Comparison of ENCODE assay signal across 12 cellular contexts in the genomic region with DNA sequence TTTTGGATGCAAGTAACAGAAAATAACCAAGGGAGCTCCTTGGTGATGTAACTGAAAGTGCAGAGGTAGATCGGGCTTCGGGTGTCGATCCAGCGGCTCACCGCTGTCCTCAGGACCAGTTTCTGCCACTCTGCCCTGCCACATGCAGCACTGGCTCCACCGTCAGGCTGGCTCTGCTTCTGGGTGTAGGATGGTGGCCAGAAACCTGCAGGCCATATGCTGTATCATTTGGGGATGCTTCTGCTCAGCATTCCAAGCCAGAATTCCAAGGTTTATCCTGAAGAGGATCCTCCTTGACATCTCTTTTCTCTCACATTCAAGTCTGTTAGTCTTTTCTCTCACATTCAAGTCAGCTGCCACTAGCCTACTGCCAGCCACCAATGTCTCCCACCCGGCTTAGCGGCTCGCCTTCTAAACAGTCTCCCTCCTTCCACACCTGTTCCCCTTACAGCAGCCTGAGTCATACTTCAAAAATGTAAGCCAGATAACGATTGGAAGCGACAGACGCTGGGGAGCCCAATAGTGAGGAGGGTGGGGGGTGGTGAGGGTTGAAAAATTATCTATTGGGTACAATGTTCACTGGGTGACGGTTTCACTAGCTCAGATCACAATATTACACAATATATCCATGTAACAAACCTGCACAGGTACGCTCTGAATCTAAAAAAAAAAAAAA. TPM values are rescaled to one million over a fixed set of nuclear protein-coding genes. Genes with fewer than 3 reads are reported as not detected.
A peak's percentile ranks its signal among the peaks of the same experiment; 100 is the strongest.
DNase-seq lines count a peak whose midpoint lies in the region; ATAC-seq and TF ChIP-seq lines count a peak whose summit lies in the region.
"Had no signal": no experiment of that assay in that cellular context is flagged by ENCODE, and none has a peak within 500 bp of the region (broad histone marks: within the 10 kb centered on the region; RNA-seq: fewer than 3 reads in every experiment).

No MANE protein-coding gene starts in this region.

- H3K4me1 Mint-ChIP-seq in Caco-2 (ENCODE audit: low read depth, unreplicated experiment): peaks cover 63% of the 10 kb centered on the region
- H3K4me1 Mint-ChIP-seq in CD4-positive, alpha-beta memory T cell: no peaks in the 10 kb centered on the region

- no peaks in the 10 kb centered on the region for H3K9me3 Mint-ChIP-seq in Caco-2 (ENCODE audit: unreplicated experiment)
- H3K9me3 Mint-ChIP-seq in CD4-positive, alpha-beta memory T cell: no peaks in the 10 kb centered on the region
- H3K9me3 Mint-ChIP-seq: brain had no signal

- CTCF ChIA-PET in Caco-2 (lab: Charles Lee): interaction anchor here (0.6 to 1.6 kb wide), 10 partner anchors 17 to 904 kb away, joined by 3 to 11 read pairs (median 4); no protein-coding TSS in a partner anchor
- CTCF ChIA-PET in CD4-positive, alpha-beta memory T cell (lab: Charles Lee; ENCODE audit: partially characterized antibody): interaction anchor here (1.2 kb wide), 1 partner anchor 119 kb away, joined by 4 read pairs; no protein-coding TSS in a partner anchor

- TF ChIP-seq CTCF in Caco-2 (IDR thresholded peaks at IDR 0.05; ENCODE audit: insufficient read depth in 1 of 2, low read depth in 1 of 2, low read length in 1 of 2, severe bottlenecking in 1 of 2, unreplicated experiment in 1 of 2): peak; percentile 35 to 54
- no peak for TF ChIP-seq CTCF in mucosa of descending colon (IDR thresholded peaks at IDR 0.05)

- H3K27ac ChIP-seq in CD4-positive, alpha-beta memory T cell (ENCODE audit: low read depth, low read length): no peak overlapping the region

- peak overlapping the region; percentile 56 for H3K4me3 Mint-ChIP-seq in Caco-2 (ENCODE audit: unreplicated experiment)
- H3K4me3 Mint-ChIP-seq in CD4-positive, alpha-beta memory T cell: no peak overlapping the region
- H3K4me3 Mint-ChIP-seq: B cell, brain had no signal

- intact Hi-C loops in Caco-2 (cut with micrococcal nuclease; ENCODE audit: unreplicated experiment): loop anchor here (1.0 to 2.0 kb wide), 6 partner anchors 18 to 119 kb away; no protein-coding TSS in a partner anchor
- intact Hi-C loops in mucosa of descending colon (cut with DNase I, micrococcal nuclease): no loop called here
- intact Hi-C loops in CD4-positive, alpha-beta memory T cell (cut with micrococcal nuclease): no loop called here

- peaks cover 11% of the 10 kb centered on the region for H3K36me3 Mint-ChIP-seq in Caco-2 (ENCODE audit: insufficient read depth, unreplicated experiment)
- no peaks in the 10 kb centered on the region for H3K36me3 Mint-ChIP-seq in CD4-positive, alpha-beta memory T cell
- H3K36me3 Mint-ChIP-seq: brain had no signal

- H3K27me3 ChIP-seq in Caco-2 (replicated peaks; ENCODE audit: control insufficient read depth, insufficient read depth, low read length): no peaks in the 10 kb centered on the region
- H3K27me3 ChIP-seq in CD4-positive, alpha-beta memory T cell (ENCODE audit: insufficient read depth, low read length): no peaks in the 10 kb centered on the region

- peak; percentile 92 to 94 for DNase-seq in Caco-2
- DNase-seq in NCI-H1694 treated with DMSO at 0.1 percent for 48 hours (lab: John Stamatoyannopoulos, UW): peak; percentile 76
- peak; percentile 77 for DNase-seq in cerebellar cortex (ENCODE audit: low spot score)
- peak in 2 of 3 donors; percentile 45 to 55 for DNase-seq in mucosa of descending colon
- no peak for DNase-seq in CD4-positive, alpha-beta memory T cell
- no peak for DNase-seq in HuH-7 (ENCODE audit: low spot score)
- DNase-seq in stimulated activated CD8-positive, alpha-beta memory T cell treated with anti-CD3 and anti-CD28 coated beads, Interleukin-4, amount 100 ng/mL, for 48 hours: no peak
- DNase-seq: GF-D8, SHP77 treated with DMSO at 0.1 percent for 48 hours had no signal

- ATAC-seq in mucosa of descending colon: peak; percentile 73
- no peak for ATAC-seq in GM18498 (IDR thresholded peaks at IDR 0.05; ENCODE audit: unreplicated experiment)

- H3K36me3 ChIP-seq in Caco-2 (ENCODE audit: control insufficient read depth, insufficient read depth, low read length) (no peaks in the 10 kb centered on the region), mucosa of descending colon (ENCODE audit: low read depth) (no peaks in the 10 kb centered on the region)
- H3K36me3 ChIP-seq in CD4-positive, alpha-beta memory T cell (ENCODE audit: insufficient read depth, low read length): no peaks in the 10 kb centered on the region

- POLR2A ChIA-PET in Caco-2 (lab: Charles Lee): interaction anchor here (0.7 to 1.6 kb wide), 5 partner anchors 38 to 333 kb away, joined by 3 to 14 read pairs (median 4); no protein-coding TSS in a partner anchor
- POLR2A ChIA-PET in CD4-positive, alpha-beta memory T cell (lab: Charles Lee; ENCODE audit: partially characterized antibody): interaction anchor here (0.6 kb wide), 1 partner anchor 9 kb away, joined by 3 read pairs; no protein-coding TSS in a partner anchor

- H3K9me3 ChIP-seq in Caco-2 (no peaks in the 10 kb centered on the region), mucosa of descending colon (no peaks in the 10 kb centered on the region)
- no peaks in the 10 kb centered on the region for H3K9me3 ChIP-seq in CD4-positive, alpha-beta memory T cell (ENCODE audit: control insufficient read depth in 1 of 2, low read length in 2 of 2)

- TSS peak; percentile 94 for BruUV-seq in Caco-2 (replicated peaks; lab: Mats Ljungman, UMichigan)

- peaks cover 60% of the 10 kb centered on the region for H3K4me1 ChIP-seq in Caco-2
- H3K4me1 ChIP-seq in mucosa of descending colon (ENCODE audit: low read depth): no peaks in the 10 kb centered on the region
- no peaks in the 10 kb centered on the region for H3K4me1 ChIP-seq in CD4-positive, alpha-beta memory T cell (ENCODE audit: insufficient read depth, low read length)

- H3K27ac Mint-ChIP-seq in Caco-2 (ENCODE audit: unreplicated experiment): peak overlapping the region; percentile 81
- no peak overlapping the region for H3K27ac Mint-ChIP-seq in CD4-positive, alpha-beta memory T cell
- H3K27ac Mint-ChIP-seq: B cell had no signal

- H3K4me3 ChIP-seq in Caco-2 (ENCODE audit: low read depth, low read length) (0 out of 2 replicates have a peak overlapping the region, but pooled peaks have one; percentile 16), mucosa of descending colon (no peak overlapping the region)
- H3K4me3 ChIP-seq in CD4-positive, alpha-beta memory T cell (ENCODE audit: low read length in 2 of 2): no peak overlapping the region

- no peaks in the 10 kb centered on the region for H3K27me3 Mint-ChIP-seq in Caco-2 (ENCODE audit: insufficient read depth, unreplicated experiment)
- H3K27me3 Mint-ChIP-seq in CD4-positive, alpha-beta memory T cell: peaks cover 7 to 11% of the 10 kb centered on the region in 2 donors
- H3K27me3 Mint-ChIP-seq: B cell had no signal

RNA-seq across cellular contexts. Expression of a gene that starts 38.6 kb away (rescaled TPM):
- total RNA-seq in Caco-2 (2022) (108 and 111 TPM in 2 replicates), mucosa of descending colon (100 to 1,000 TPM in 1 of 3 donors, 10 to 100 TPM in 2; 78.1 to 104 (median 88.9) TPM)
- total RNA-seq in CD4-positive, alpha-beta memory T cell: 100 to 1,000 TPM; 117 to 130 TPM
- polyA plus RNA-seq in CD4-positive, alpha-beta memory T cell: 10 to 100 TPM; 55.5 to 83.4 TPM

Comparison
In these comparisons a context has a peak if more than half of its experiments do, and no peak if none do; other contexts are left out.
1. DNase-seq: peak in Caco-2 (2 of 2), NCI-H1694 treated with DMSO at 0.1 percent for 48 hours (single experiment), cerebellar cortex (single experiment) and mucosa of descending colon (2 of 3); none in CD4-positive, alpha-beta memory T cell (0 of 5), HuH-7 (single experiment) and stimulated activated CD8-positive, alpha-beta memory T cell treated with anti-CD3 and anti-CD28 coated beads, Interleukin-4, amount 100 ng/mL, for 48 hours (single experiment).